In genomic region chr1:58155418-58156123, GRCh38 we compare ENCODE assay signal across 10 cellular contexts.
A peak's percentile ranks its signal among the peaks of the same experiment; 100 is the strongest.
DNase-seq lines count a peak whose midpoint lies in the region; ATAC-seq, FAIRE-seq and TF ChIP-seq lines count a peak whose summit lies in the region.
"Had no signal": no experiment of that assay in that cellular context is flagged by ENCODE, and none has a peak within 500 bp of the region (broad histone marks: within the 10 kb centered on the region; RNA-seq: fewer than 3 reads in every experiment).

No MANE protein-coding gene starts in this region.

- H4K91ac ChIP-seq in neuronal stem cell (ENCODE audit: low read depth, low read length, poor library complexity) = no peak overlapping the region

- no peak overlapping the region for H2AFZ ChIP-seq in neuronal stem cell (ENCODE audit: low read length)

- H3K4ac ChIP-seq in neuronal stem cell (ENCODE audit: low read length) = no peak overlapping the region

- no peak overlapping the region for H4K8ac ChIP-seq in neuronal stem cell (ENCODE audit: low read depth, low read length)

- H3K27ac ChIP-seq in neuronal stem cell (replicated peaks; ENCODE audit: low read length) = no peak overlapping the region

- no peak overlapping the region for H3K14ac ChIP-seq in neuronal stem cell (ENCODE audit: low read length)

- H3K27me3 ChIP-seq in bronchial epithelial cell (ENCODE audit: control insufficient read depth, insufficient read depth, low read length) (no peaks in the 10 kb centered on the region), neuronal stem cell (ENCODE audit: control insufficient read depth in 3 of 3, insufficient read depth in 3 of 3, low read depth in 1 of 3, low read length in 3 of 3) (no peaks in the 10 kb centered on the region)

- no peak for FAIRE-seq in bronchial epithelial cell (lab: Jason Lieb, UNC)
- FAIRE-seq: TTC549 had no signal

- in situ Hi-C loops in KBM-7 (cut with MboI; ENCODE audit: low pct_unique_long_range_greater_than_20kb, low sequenced_read_pairs) = no loop called here

- H3K9me3 ChIP-seq in neuronal stem cell (replicated peaks in 1 of 2; ENCODE audit: control insufficient read depth in 2 of 2, insufficient read depth in 1 of 2, low read depth in 1 of 2, low read length in 2 of 2) = no peaks in the 10 kb centered on the region

- no peak overlapping the region for H3K9ac ChIP-seq in neuronal stem cell (ENCODE audit: low read depth, low read length, poor library complexity)

- H3K4me1 ChIP-seq in neuronal stem cell (ENCODE audit: control insufficient read depth in 2 of 2, insufficient read depth in 1 of 2, low read depth in 1 of 2, low read length in 2 of 2) = peaks cover 16 to 18% of the 10 kb centered on the region in 2 donors

- no peak overlapping the region for H2AK5ac ChIP-seq in neuronal stem cell (ENCODE audit: low read depth, low read length)

- H3K4me3 ChIP-seq in bronchial epithelial cell (ENCODE audit: low read depth, low read length) = no peak overlapping the region
- no peak overlapping the region for H3K4me3 ChIP-seq in neuronal stem cell (ENCODE audit: low read length in 2 of 2)

- no peak for ATAC-seq in GM21825 (IDR thresholded peaks at IDR 0.05; ENCODE audit: unreplicated experiment)

- no peak overlapping the region for H3K4me2 ChIP-seq in neuronal stem cell (ENCODE audit: insufficient read depth, low read length, poor library complexity, severe bottlenecking)

- TF ChIP-seq CTCF in bronchial epithelial cell (IDR thresholded peaks at IDR 0.05; ENCODE audit: insufficient read depth, low read length, severe bottlenecking) = peak; percentile 61

- no peaks in the 10 kb centered on the region for H3K79me1 ChIP-seq in neuronal stem cell (ENCODE audit: low read depth, low read length)

- no peak overlapping the region for H2BK12ac ChIP-seq in neuronal stem cell (ENCODE audit: low read length)

- DNase-seq in NCI-H82 (lab: John Stamatoyannopoulos, UW) (peak; percentile 75), NCI-H82 treated with DMSO at 0.1 percent for 48 hours (lab: John Stamatoyannopoulos, UW; ENCODE audit: unreplicated experiment) (no peak), KBM-7 (peak; percentile 59), bronchial epithelial cell (ENCODE audit: low read depth) (peak; percentile 14), neuronal stem cell (ENCODE audit: low spot score) (peak; percentile 44), H4 (ENCODE audit: low spot score) (no peak)
- DNase-seq in stimulated activated CD4-positive, alpha-beta T cell treated with anti-CD3 and anti-CD28 coated beads, Interleukin-1b, Interleukin-23, amount 100 ng/mL, for 48 hours = no peak
- DNase-seq: CD4-positive, CD25-positive, alpha-beta regulatory T cell had no signal

- no peaks in the 10 kb centered on the region for H3K36me3 ChIP-seq in bronchial epithelial cell (ENCODE audit: control insufficient read depth, insufficient read depth, low read length)
- H3K36me3 ChIP-seq in neuronal stem cell (replicated peaks in 1 of 2; ENCODE audit: control insufficient read depth in 2 of 2, insufficient read depth in 2 of 2, low read length in 2 of 2) = no peaks in the 10 kb centered on the region

- no peak overlapping the region for H2BK5ac ChIP-seq in neuronal stem cell (ENCODE audit: low read length)

- WGBS in neuronal stem cell (ENCODE audit: extremely low coverage in 2 of 2, insufficient read length in 2 of 2, insufficient replicate concordance in 1 of 2), 2 donors = no CpG with 5 or more reads among the region's 7 CpGs

- H2BK15ac ChIP-seq in neuronal stem cell (ENCODE audit: low read length) = no peak overlapping the region

- H3K23ac ChIP-seq in neuronal stem cell (ENCODE audit: low read depth, low read length, poor library complexity) = no peak overlapping the region

- H2BK120ac ChIP-seq in neuronal stem cell (ENCODE audit: low read depth, low read length) = no peak overlapping the region

- no peak overlapping the region for H3K18ac ChIP-seq in neuronal stem cell (ENCODE audit: low read length)

Comparison
In these comparisons a context has a peak if more than half of its experiments do, and no peak if none do; other contexts are left out.
1. DNase-seq: peak in NCI-H82 (single experiment), KBM-7 (single experiment), bronchial epithelial cell (single experiment) and neuronal stem cell (single experiment); none in NCI-H82 treated with DMSO at 0.1 percent for 48 hours (single experiment), stimulated activated CD4-positive, alpha-beta T cell treated with anti-CD3 and anti-CD28 coated beads, Interleukin-1b, Interleukin-23, amount 100 ng/mL, for 48 hours (single experiment) and H4 (single experiment).